Comparison of ENCODE assay signal across 29 cellular contexts in the genomic region with DNA sequence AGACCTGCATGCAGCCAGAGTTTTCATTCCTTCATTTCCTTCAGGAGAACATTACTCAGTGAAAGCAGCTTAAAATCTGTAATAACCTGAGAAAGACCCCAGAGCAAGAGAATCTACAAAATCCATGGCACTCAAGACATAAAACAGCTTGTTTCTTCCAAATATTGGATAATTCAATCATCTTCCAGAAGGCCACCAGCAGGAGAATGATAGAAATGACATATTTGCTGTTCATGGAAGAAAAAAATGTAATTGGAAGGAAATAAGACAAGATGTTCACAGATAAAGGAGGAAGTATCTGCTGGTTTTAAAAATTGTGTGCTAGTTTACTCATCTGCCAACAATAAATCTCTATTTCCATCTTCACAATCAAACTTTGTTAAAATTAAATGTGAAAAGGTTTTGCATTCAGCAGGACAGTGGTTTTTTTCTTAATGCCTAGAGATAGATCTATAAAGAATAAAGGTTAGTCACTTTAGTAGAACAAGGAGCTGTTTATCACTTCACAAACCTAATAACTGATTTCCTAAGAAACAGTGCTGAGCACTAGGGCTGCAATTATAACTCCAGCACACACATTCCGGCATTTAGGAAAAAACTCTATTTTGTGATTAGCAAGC.
"Had no signal": no experiment of that assay in that cellular context is flagged by ENCODE, and none has a peak within 500 bp of the region (broad histone marks: within the 10 kb centered on the region; RNA-seq: fewer than 3 reads in every experiment).

No MANE protein-coding gene starts in this region.

- DNase-seq: activated CD4-positive, alpha-beta memory T cell treated with anti-CD3 and anti-CD28 coated beads for 36 hours; activated CD4-positive, alpha-beta T cell treated with anti-CD3 and anti-CD28 coated beads for 4 hours; activated CD4-positive, alpha-beta T cell treated with anti-CD3 and anti-CD28 coated beads, Interleukin-2, amount 50 U/mL, for 1 hour; activated CD4-positive, CD25-positive, alpha-beta regulatory T cell treated with anti-CD3 and anti-CD28 coated beads, Interleukin-2, amount 50 U/mL, for 72 hours; activated CD8-positive, alpha-beta memory T cell treated with anti-CD3 and anti-CD28 coated beads, Interleukin-2, amount 50 U/mL, for 4 hours; activated gamma-delta T cell treated with Interleukin-2 at 50 U/mL for 16 hours; activated naive CD4-positive, alpha-beta T cell treated with anti-CD3 and anti-CD28 coated beads for 36 hours; activated T-cell treated with anti-CD3 and anti-CD28 coated beads for 4 hours; activated T-cell treated with anti-CD3 and anti-CD28 coated beads, Interleukin-2, amount 50 U/mL, for 4 hours; adrenal gland; body of pancreas; IMR-90; MV-4-11; NCI-H1092; NCI-H1436 treated with DMSO at 0.1 percent for 48 hours; NCI-H1694 treated with DMSO at 0.1 percent for 48 hours; NCI-H2029; NCI-H345; NCI-H524 treated with DMSO at 0.1 percent for 48 hours; NCI-H748 treated with DMSO at 0.1 percent for 48 hours; NK-92 treated with Interleukin-12 subunit alpha and Interleukin-12 subunit beta, amount 100 ng/mL, for 24 hours; RPMI8226; SHP77 treated with DMSO at 0.1 percent for 48 hours had no signal

- H3K27ac ChIP-seq: adrenal gland, body of pancreas, breast epithelium, SJSA1 had no signal

- ATAC-seq: activated naive CD4-positive, alpha-beta T cell treated with anti-CD3 and anti-CD28 coated beads, Interleukin-2, amount 50 U/mL, for 72 hours; activated T-cell treated with anti-CD3 and anti-CD28 coated beads, Interleukin-2, amount 50 U/mL, for 4 hours; body of pancreas; K562; Panc1; WTC11 had no signal
